In genomic region chr1:54604051-54604450, GRCh38 we compare ENCODE assay signal across 1 cellular context.
TF ChIP-seq lines count a peak whose summit lies in the region.

No MANE protein-coding gene starts in this region.

TF ChIP-seq in WTC11, 78 proteins besides CTCF, POLR2A, EP300 and RAD21:
- no peak for TF ChIP-seq SMAD4 (CRISPR knock-in tag; IDR thresholded peaks at IDR 0.05)
- no peak for TF ChIP-seq GABPB1 (CRISPR knock-in tag; IDR thresholded peaks at IDR 0.05)
- no peak for TF ChIP-seq ZNF423 (CRISPR knock-in tag; IDR thresholded peaks at IDR 0.05)
- TF ChIP-seq GTF2I (CRISPR knock-in tag; conservative IDR thresholded peaks at IDR 0.05): no peak
- TF ChIP-seq ATF2 (CRISPR knock-in tag; IDR thresholded peaks at IDR 0.05; ENCODE audit: borderline replicate concordance, low read depth): no peak
- TF ChIP-seq STAT6 (CRISPR knock-in tag; conservative IDR thresholded peaks at IDR 0.05; ENCODE audit: low read depth): no peak
- no peak for TF ChIP-seq GRHL2 (CRISPR knock-in tag; IDR thresholded peaks at IDR 0.05; ENCODE audit: insufficient replicate concordance, severe bottlenecking)
- no peak for TF ChIP-seq ZBTB21 (CRISPR knock-in tag; IDR thresholded peaks at IDR 0.05; ENCODE audit: borderline replicate concordance)
- TF ChIP-seq ZNF396 (CRISPR knock-in tag; IDR thresholded peaks at IDR 0.05; ENCODE audit: borderline replicate concordance): no peak
- TF ChIP-seq FOXP4 (CRISPR knock-in tag; IDR thresholded peaks at IDR 0.05): no peak
- TF ChIP-seq SOX15 (CRISPR knock-in tag; IDR thresholded peaks at IDR 0.05): no peak
- TF ChIP-seq ZNF671 (CRISPR knock-in tag; IDR thresholded peaks at IDR 0.05): no peak
- TF ChIP-seq, protein P1, sequence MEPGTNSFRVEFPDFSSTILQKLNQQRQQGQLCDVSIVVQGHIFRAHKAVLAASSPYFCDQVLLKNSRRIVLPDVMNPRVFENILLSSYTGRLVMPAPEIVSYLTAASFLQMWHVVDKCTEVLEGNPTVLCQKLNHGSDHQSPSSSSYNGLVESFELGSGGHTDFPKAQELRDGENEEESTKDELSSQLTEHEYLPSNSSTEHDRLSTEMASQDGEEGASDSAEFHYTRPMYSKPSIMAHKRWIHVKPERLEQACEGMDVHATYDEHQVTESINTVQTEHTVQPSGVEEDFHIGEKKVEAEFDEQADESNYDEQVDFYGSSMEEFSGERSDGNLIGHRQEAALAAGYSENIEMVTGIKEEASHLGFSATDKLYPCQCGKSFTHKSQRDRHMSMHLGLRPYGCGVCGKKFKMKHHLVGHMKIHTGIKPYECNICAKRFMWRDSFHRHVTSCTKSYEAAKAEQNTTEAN (CRISPR knock-in tag; IDR thresholded peaks at IDR 0.05): no peak
- no peak for TF ChIP-seq IRF2 (CRISPR knock-in tag; IDR thresholded peaks at IDR 0.05; ENCODE audit: borderline replicate concordance, low read depth)
- TF ChIP-seq ZNF281 (CRISPR knock-in tag; IDR thresholded peaks at IDR 0.05): no peak
